In genomic region chr17:17141860-17142552, GRCh38 we compare ENCODE assay signal across 8 cellular contexts.
A peak's percentile ranks its signal among the peaks of the same experiment; 100 is the strongest.
DNase-seq lines count a peak whose midpoint lies in the region; ATAC-seq, FAIRE-seq and TF ChIP-seq lines count a peak whose summit lies in the region.

No MANE protein-coding gene starts in this region.

- peaks cover 8% of the 10 kb centered on the region for H3K4me1 Mint-ChIP-seq in T-helper 1 cell treated with Interleukin-12 subunit alpha and Interleukin-12 subunit beta and Interleukin-4 antibody, amounts not matched to agents 30 μg/mL and 1 μg/mL, for 36 hours (ENCODE audit: low read depth)
- H3K4me1 Mint-ChIP-seq in brain = peaks cover 10% of the 10 kb centered on the region

- TF ChIP-seq CTCF in 22Rv1 (IDR thresholded peaks at IDR 0.05) (peak; percentile 87), brain (conservative IDR thresholded peaks at IDR 0.05) (peak; percentile 63 to 83)

- FAIRE-seq in GM12892 (lab: Jason Lieb, UNC) = peak; percentile 30

- H3K4me3 Mint-ChIP-seq in T-helper 1 cell treated with Interleukin-12 subunit alpha and Interleukin-12 subunit beta and Interleukin-4 antibody, amounts not matched to agents 30 μg/mL and 1 μg/mL, for 36 hours = no peak overlapping the region
- H3K4me3 Mint-ChIP-seq in brain = no peak overlapping the region

- no peak overlapping the region for H3K27ac ChIP-seq in 22Rv1

- peaks cover 22% of the 10 kb centered on the region for H3K36me3 Mint-ChIP-seq in T-helper 1 cell treated with Interleukin-12 subunit alpha and Interleukin-12 subunit beta and Interleukin-4 antibody, amounts not matched to agents 30 μg/mL and 1 μg/mL, for 36 hours (ENCODE audit: low read depth)
- peaks cover 48% of the 10 kb centered on the region for H3K36me3 Mint-ChIP-seq in brain

- no peak for ATAC-seq in GM18867 (IDR thresholded peaks at IDR 0.05; ENCODE audit: unreplicated experiment)
- no peak for ATAC-seq in HG02970 (IDR thresholded peaks at IDR 0.05; ENCODE audit: low FRiP score, unreplicated experiment)

- H3K27me3 Mint-ChIP-seq in T-helper 1 cell treated with Interleukin-12 subunit alpha and Interleukin-12 subunit beta and Interleukin-4 antibody, amounts not matched to agents 30 μg/mL and 1 μg/mL, for 36 hours (ENCODE audit: low read depth) = no peaks in the 10 kb centered on the region
- no peaks in the 10 kb centered on the region for H3K27me3 Mint-ChIP-seq in brain

- no peaks in the 10 kb centered on the region for H3K9me3 Mint-ChIP-seq in T-helper 1 cell treated with Interleukin-12 subunit alpha and Interleukin-12 subunit beta and Interleukin-4 antibody, amounts not matched to agents 30 μg/mL and 1 μg/mL, for 36 hours
- H3K9me3 Mint-ChIP-seq in brain = no peaks in the 10 kb centered on the region

- no peak for TF ChIP-seq POLR2A in GM12892 (IDR thresholded peaks at IDR 0.05; ENCODE audit: low read depth, low read length)

- peak overlapping the region; percentile 14 for H3K27ac Mint-ChIP-seq in T-helper 1 cell treated with Interleukin-12 subunit alpha and Interleukin-12 subunit beta and Interleukin-4 antibody, amounts not matched to agents 30 μg/mL and 1 μg/mL, for 36 hours
- peak overlapping the region; percentile 59 to 95 (median 74) for H3K27ac Mint-ChIP-seq in brain

- peak; percentile 69 for DNase-seq in GM12892 (ENCODE audit: insufficient read length)
- DNase-seq in iPS-NIHi7 (ENCODE audit: extremely low spot score) = peak; percentile 94
- DNase-seq in stimulated activated CD4-positive, alpha-beta T cell treated with anti-CD3 and anti-CD28 coated beads, Interleukin-2, amount 100 ng/mL, for 48 hours = peak; percentile 23 to 49

Comparison
In these comparisons a context has a peak if more than half of its experiments do, and no peak if none do; other contexts are left out.
1. DNase-seq: peak in every context shown above with its lines; median percentile 94 in iPS-NIHi7; 69 in GM12892; 36 in stimulated activated CD4-positive, alpha-beta T cell treated with anti-CD3 and anti-CD28 coated beads, Interleukin-2, amount 100 ng/mL, for 48 hours.